ENCODE assay signal across 9 cellular contexts in the genomic region with DNA sequence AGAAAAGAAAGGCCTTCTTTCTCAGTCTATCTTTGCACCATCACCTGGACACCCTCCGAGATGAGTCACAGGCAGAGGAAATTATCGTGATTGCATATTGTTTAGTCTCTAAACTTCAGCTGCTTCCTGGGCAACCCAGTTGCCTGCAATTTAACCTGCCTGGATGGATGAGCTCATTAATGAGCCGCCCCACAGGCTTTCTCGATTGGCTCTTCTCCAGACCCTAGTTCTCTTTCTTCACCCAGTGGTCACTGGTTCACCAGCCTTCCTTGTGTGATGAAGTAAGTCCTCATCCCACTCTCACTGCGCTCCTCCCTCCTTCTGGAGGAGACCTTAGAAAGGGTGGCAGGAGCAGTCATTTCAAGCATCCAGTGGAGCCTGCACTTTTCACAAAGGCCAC.
DNase-seq lines count a peak whose midpoint lies in the region; TF ChIP-seq lines count a peak whose summit lies in the region.
"Had no signal": no experiment of that assay in that cellular context is flagged by ENCODE, and none has a peak within 500 bp of the region (broad histone marks: within the 10 kb centered on the region; RNA-seq: fewer than 3 reads in every experiment).

No MANE protein-coding gene starts in this region.

- TF ChIP-seq CTCF in mesothelial cell of epicardium (IDR thresholded peaks at IDR 0.05; ENCODE audit: unreplicated experiment) (no peak), stomach (IDR thresholded peaks at IDR 0.05) (no peak)

- no peak overlapping the region for H3K4me3 Mint-ChIP-seq in mesothelial cell of epicardium

- DNase-seq in Daoy (ENCODE audit: low read depth): peak; percentile 90
- DNase-seq in NCI-H2081 (lab: John Stamatoyannopoulos, UW): peak; percentile 19 to 81
- peak; percentile 13 to 27 for DNase-seq in T47D (ENCODE audit: low read depth in 1 of 2, low spot score in 1 of 2)
- no peak for DNase-seq in mesothelial cell of epicardium (ENCODE audit: low spot score in 2 of 2, unreplicated experiment in 2 of 2)
- no peak for DNase-seq in stomach
- DNase-seq in NCI-H187 (lab: John Stamatoyannopoulos, UW): no peak
- DNase-seq in NAMALWA (ENCODE audit: low spot score): no peak
- no peak for DNase-seq in stimulated activated CD4-positive, alpha-beta T cell treated with anti-CD3 and anti-CD28 coated beads, Interleukin-1b, Interleukin-23, amount 100 ng/mL, for 48 hours
- DNase-seq: activated effector memory CD4-positive, alpha-beta T cell treated with Interleukin-2 at 50 U/mL for 16 hours had no signal

- intact Hi-C loops in stomach (cut with DNase I; ENCODE audit: low total_unique reads): no loop called here

- 63 to 89% (median 80%) methylated on average over 5 of the region's 5 CpGs for whole genome bisulfite sequencing in stomach, 5 donors

- no peaks in the 10 kb centered on the region for H3K4me1 ChIP-seq in stomach

- H3K27ac ChIP-seq in stomach: no peak overlapping the region

- no peaks in the 10 kb centered on the region for H3K36me3 ChIP-seq in stomach

- no peaks in the 10 kb centered on the region for H3K27me3 Mint-ChIP-seq in mesothelial cell of epicardium (ENCODE audit: low read depth)

- no peak for TF ChIP-seq EP300 in stomach (IDR thresholded peaks at IDR 0.05)

- peaks cover 0 to 18% (median 10%) of the 10 kb centered on the region in 4 donors for H3K9me3 ChIP-seq in stomach

- in situ Hi-C loops in T47D (cut with HindIII; ENCODE audit: low pct_unique_long_range_greater_than_20kb, low sequenced_read_pairs): no loop called here

- peaks cover 23% of the 10 kb centered on the region for H3K9me3 Mint-ChIP-seq in mesothelial cell of epicardium

- no peak overlapping the region for H3K4me3 ChIP-seq in stomach

- H3K27ac Mint-ChIP-seq in mesothelial cell of epicardium: peak overlapping the region; percentile 88

- peaks cover 0 to 8% (median 0%) of the 10 kb centered on the region in 3 donors for H3K27me3 ChIP-seq in stomach

- peaks cover 9% of the 10 kb centered on the region for H3K36me3 Mint-ChIP-seq in mesothelial cell of epicardium

- TF ChIP-seq POLR2A in stomach (IDR thresholded peaks at IDR 0.05): no peak

- peaks cover 34% of the 10 kb centered on the region for H3K4me1 Mint-ChIP-seq in mesothelial cell of epicardium

Comparison
In these comparisons a context has a peak if more than half of its experiments do, and no peak if none do; other contexts are left out.
1. DNase-seq: peak in Daoy (single experiment), NCI-H2081 (2 of 2) and T47D (2 of 2); none in mesothelial cell of epicardium (0 of 2), stomach (single experiment), NCI-H187 (0 of 2), NAMALWA (single experiment) and stimulated activated CD4-positive, alpha-beta T cell treated with anti-CD3 and anti-CD28 coated beads, Interleukin-1b, Interleukin-23, amount 100 ng/mL, for 48 hours (single experiment).